Comparison of ENCODE assay signal across 18 cellular contexts in the genomic region with DNA sequence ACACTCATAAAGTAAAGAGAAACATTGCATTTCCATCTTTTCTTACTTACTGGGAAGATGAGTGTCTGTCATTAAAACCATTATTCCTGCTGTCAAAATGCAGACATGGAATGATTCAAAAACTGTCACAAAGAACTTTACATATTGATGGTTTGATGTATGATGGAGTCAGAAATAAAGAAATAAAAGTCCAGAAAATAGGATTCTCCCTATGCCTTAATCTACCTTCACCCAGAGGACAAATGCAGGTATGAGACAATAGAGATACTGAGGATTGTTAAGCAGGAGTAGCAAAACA.
"Had no signal": no experiment of that assay in that cellular context is flagged by ENCODE, and none has a peak within 500 bp of the region (broad histone marks: within the 10 kb centered on the region; RNA-seq: fewer than 3 reads in every experiment).

No MANE protein-coding gene starts in this region.

- DNase-seq: cerebellar nuclear complex; colonic mucosa; effector CD4-positive, alpha-beta T cell; endodermal cell; glutamatergic neuron; islet precursor cell; lower lobe of right lung; midbrain; posterior cingulate gyrus; stimulated activated CD4-positive, alpha-beta T cell treated with anti-CD3 and anti-CD28 coated beads, Interleukin-2, amount 100 ng/mL, for 24 hours; stimulated activated CD4-positive, alpha-beta T cell treated with anti-CD3 and anti-CD28 coated beads, Interleukin-4, amount 100 ng/mL, for 4 hours; stimulated activated naive B cell treated with anti-CD40 and anti-IgM and Interleukin-4, amounts not matched to agents 10 μg/mL and 1 μg/mL and 100 μg/mL, for 72 hours; trophoblast cell had no signal

- H3K9me3 ChIP-seq: colonic mucosa, gastroesophageal sphincter, lower lobe of right lung had no signal

- H3K4me3 Mint-ChIP-seq: endodermal cell; natural killer cell treated with Interleukin-12 subunit alpha and Interleukin-12 subunit beta and Interleukin-15 and Interleukin-18, amount 100 ng/mL, for 72 hours; stimulated activated naive B cell treated with anti-CD40 and anti-IgM and Interleukin-4, amounts not matched to agents 10 μg/mL and 1 μg/mL and 100 μg/mL, for 72 hours had no signal

- H3K9me3 Mint-ChIP-seq: natural killer cell treated with Interleukin-12 subunit alpha and Interleukin-12 subunit beta and Interleukin-15 and Interleukin-18, amount 100 ng/mL, for 72 hours had no signal

- H3K4me1 Mint-ChIP-seq: endodermal cell; stimulated activated naive B cell treated with anti-CD40 and anti-IgM and Interleukin-4, amounts not matched to agents 10 μg/mL and 1 μg/mL and 100 μg/mL, for 72 hours had no signal

- H3K36me3 Mint-ChIP-seq: natural killer cell treated with Interleukin-12 subunit alpha and Interleukin-12 subunit beta and Interleukin-15 and Interleukin-18, amount 100 ng/mL, for 72 hours; stimulated activated naive B cell treated with anti-CD40 and anti-IgM and Interleukin-4, amounts not matched to agents 10 μg/mL and 1 μg/mL and 100 μg/mL, for 72 hours had no signal

- H3K27ac Mint-ChIP-seq: endodermal cell; natural killer cell treated with Interleukin-12 subunit alpha and Interleukin-12 subunit beta and Interleukin-15 and Interleukin-18, amount 100 ng/mL, for 72 hours; stimulated activated naive B cell treated with anti-CD40 and anti-IgM and Interleukin-4, amounts not matched to agents 10 μg/mL and 1 μg/mL and 100 μg/mL, for 72 hours had no signal

- H3K27me3 ChIP-seq: colonic mucosa, gastroesophageal sphincter had no signal

- H3K27ac ChIP-seq: colonic mucosa, gastroesophageal sphincter, lower lobe of right lung had no signal

- H3K36me3 ChIP-seq: colonic mucosa, gastroesophageal sphincter, lower lobe of right lung had no signal

- H3K4me1 ChIP-seq: colonic mucosa, gastroesophageal sphincter, lower lobe of right lung had no signal

- H3K4me3 ChIP-seq: colonic mucosa, gastroesophageal sphincter, lower lobe of right lung, skin epidermis had no signal

- ATAC-seq: esophagus mucosa; left lobe of liver; lower lobe of right lung; natural killer cell treated with Interleukin-12 subunit alpha and Interleukin-12 subunit beta and Interleukin-15 and Interleukin-18, amount 100 ng/mL, for 72 hours; stimulated activated naive B cell treated with anti-CD40 and anti-IgM and Interleukin-4, amounts not matched to agents 10 μg/mL and 1 μg/mL and 100 μg/mL, for 72 hours had no signal

- H3K27me3 Mint-ChIP-seq: natural killer cell treated with Interleukin-12 subunit alpha and Interleukin-12 subunit beta and Interleukin-15 and Interleukin-18, amount 100 ng/mL, for 72 hours; stimulated activated naive B cell treated with anti-CD40 and anti-IgM and Interleukin-4, amounts not matched to agents 10 μg/mL and 1 μg/mL and 100 μg/mL, for 72 hours had no signal
